ENCODE assay signal across 30 cellular contexts in genomic region chr21:39972976-39973375, GRCh38.
"Had no signal": no experiment of that assay in that cellular context is flagged by ENCODE, and none has a peak within 500 bp of the region (broad histone marks: within the 10 kb centered on the region; RNA-seq: fewer than 3 reads in every experiment).

No MANE protein-coding gene starts in this region.

- H3K36me3 ChIP-seq: adrenal gland, ascending aorta, esophagus muscularis mucosa, gastrocnemius medialis, WERI-Rb-1 had no signal

- H3K27me3 ChIP-seq: adrenal gland, ascending aorta, foreskin keratinocyte had no signal

- H3K4me1 ChIP-seq: ascending aorta, foreskin keratinocyte, gastrocnemius medialis had no signal

- H3K4me3 ChIP-seq: adrenal gland, ascending aorta, coronary artery, dorsolateral prefrontal cortex, esophagus muscularis mucosa, gastrocnemius medialis had no signal

- ATAC-seq: activated CD4-positive, CD25-positive, alpha-beta regulatory T cell treated with anti-CD3 and anti-CD28 coated beads, Interleukin-2, amount 50 U/mL, for 24 hours; activated CD8-positive, alpha-beta T cell treated with anti-CD3 and anti-CD28 coated beads for 36 hours; activated naive CD8-positive, alpha-beta T cell treated with anti-CD3 and anti-CD28 coated beads, Interleukin-2, amount 50 U/mL, for 24 hours; foreskin keratinocyte; gastrocnemius medialis; T-helper 17 cell had no signal

- DNase-seq: activated B cell treated with CpG ODN at 0.5 μM for 24 hours; activated CD4-positive, alpha-beta T cell treated with anti-CD3 and anti-CD28 coated beads for 48 hours; activated CD4-positive, alpha-beta T cell treated with anti-CD3 and anti-CD28 coated beads, Interleukin-2, amount 50 U/mL, for 1 hour; activated CD4-positive, alpha-beta T cell treated with anti-CD3 and anti-CD28 coated beads, Interleukin-2, amount 50 U/mL, for 48 hours; activated CD8-positive, alpha-beta memory T cell treated with anti-CD3 and anti-CD28 coated beads for 24 hours; activated CD8-positive, alpha-beta memory T cell treated with anti-CD3 and anti-CD28 coated beads, Interleukin-2, amount 50 U/mL, for 4 hours; activated CD8-positive, alpha-beta T cell treated with anti-CD3 and anti-CD28 coated beads for 36 hours; activated effector memory CD4-positive, alpha-beta T cell treated with anti-CD3 and anti-CD28 coated beads, Interleukin-2, amount 50 U/mL, for 16 hours; activated naive CD4-positive, alpha-beta T cell treated with anti-CD3 and anti-CD28 coated beads for 36 hours; activated naive CD8-positive, alpha-beta T cell treated with anti-CD3 and anti-CD28 coated beads for 36 hours; activated naive CD8-positive, alpha-beta T cell treated with anti-CD3 and anti-CD28 coated beads, Interleukin-2, amount 50 U/mL, for 24 hours; activated T-cell treated with anti-CD3 and anti-CD28 coated beads, Interleukin-2, amount 50 U/mL, for 1 hour; activated T-cell treated with anti-CD3 and anti-CD28 coated beads, Interleukin-2, amount 50 U/mL, for 48 hours; adrenal gland; amygdala; dorsolateral prefrontal cortex; effector memory CD4-positive, alpha-beta T cell; erythroblast; foreskin keratinocyte; gastrocnemius medialis; glutamatergic neuron; SW 1271; T-helper 1 cell; T-helper 17 cell; T1000; WERI-Rb-1 had no signal

- H3K9me3 ChIP-seq: adrenal gland, ascending aorta, esophagus muscularis mucosa, gastrocnemius medialis had no signal

- H3K27ac ChIP-seq: ascending aorta, coronary artery, dorsolateral prefrontal cortex, esophagus muscularis mucosa, foreskin keratinocyte, gastrocnemius medialis, WERI-Rb-1 had no signal
